ENCODE assay signal across 1 cellular context in the genomic region with DNA sequence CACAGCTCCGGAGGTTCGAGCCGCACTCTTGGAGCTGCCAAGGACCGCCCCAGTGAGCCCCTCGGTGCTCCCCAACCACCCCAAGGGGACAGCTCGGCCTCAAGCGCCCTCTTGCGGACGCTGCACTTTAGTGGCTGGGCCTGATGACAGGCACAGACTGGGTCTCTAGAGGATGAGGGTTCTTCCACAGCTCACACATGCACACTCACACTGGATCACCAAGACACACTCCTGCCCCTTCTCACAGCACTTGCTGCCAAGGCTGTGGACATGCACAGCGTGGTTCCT.
TF ChIP-seq lines count a peak whose summit lies in the region.

No MANE protein-coding gene starts in this region.

TF ChIP-seq in GM23338, 12 proteins besides CTCF, POLR2A, EP300 and RAD21 (continued from another document):
- TF ChIP-seq, protein P1, sequence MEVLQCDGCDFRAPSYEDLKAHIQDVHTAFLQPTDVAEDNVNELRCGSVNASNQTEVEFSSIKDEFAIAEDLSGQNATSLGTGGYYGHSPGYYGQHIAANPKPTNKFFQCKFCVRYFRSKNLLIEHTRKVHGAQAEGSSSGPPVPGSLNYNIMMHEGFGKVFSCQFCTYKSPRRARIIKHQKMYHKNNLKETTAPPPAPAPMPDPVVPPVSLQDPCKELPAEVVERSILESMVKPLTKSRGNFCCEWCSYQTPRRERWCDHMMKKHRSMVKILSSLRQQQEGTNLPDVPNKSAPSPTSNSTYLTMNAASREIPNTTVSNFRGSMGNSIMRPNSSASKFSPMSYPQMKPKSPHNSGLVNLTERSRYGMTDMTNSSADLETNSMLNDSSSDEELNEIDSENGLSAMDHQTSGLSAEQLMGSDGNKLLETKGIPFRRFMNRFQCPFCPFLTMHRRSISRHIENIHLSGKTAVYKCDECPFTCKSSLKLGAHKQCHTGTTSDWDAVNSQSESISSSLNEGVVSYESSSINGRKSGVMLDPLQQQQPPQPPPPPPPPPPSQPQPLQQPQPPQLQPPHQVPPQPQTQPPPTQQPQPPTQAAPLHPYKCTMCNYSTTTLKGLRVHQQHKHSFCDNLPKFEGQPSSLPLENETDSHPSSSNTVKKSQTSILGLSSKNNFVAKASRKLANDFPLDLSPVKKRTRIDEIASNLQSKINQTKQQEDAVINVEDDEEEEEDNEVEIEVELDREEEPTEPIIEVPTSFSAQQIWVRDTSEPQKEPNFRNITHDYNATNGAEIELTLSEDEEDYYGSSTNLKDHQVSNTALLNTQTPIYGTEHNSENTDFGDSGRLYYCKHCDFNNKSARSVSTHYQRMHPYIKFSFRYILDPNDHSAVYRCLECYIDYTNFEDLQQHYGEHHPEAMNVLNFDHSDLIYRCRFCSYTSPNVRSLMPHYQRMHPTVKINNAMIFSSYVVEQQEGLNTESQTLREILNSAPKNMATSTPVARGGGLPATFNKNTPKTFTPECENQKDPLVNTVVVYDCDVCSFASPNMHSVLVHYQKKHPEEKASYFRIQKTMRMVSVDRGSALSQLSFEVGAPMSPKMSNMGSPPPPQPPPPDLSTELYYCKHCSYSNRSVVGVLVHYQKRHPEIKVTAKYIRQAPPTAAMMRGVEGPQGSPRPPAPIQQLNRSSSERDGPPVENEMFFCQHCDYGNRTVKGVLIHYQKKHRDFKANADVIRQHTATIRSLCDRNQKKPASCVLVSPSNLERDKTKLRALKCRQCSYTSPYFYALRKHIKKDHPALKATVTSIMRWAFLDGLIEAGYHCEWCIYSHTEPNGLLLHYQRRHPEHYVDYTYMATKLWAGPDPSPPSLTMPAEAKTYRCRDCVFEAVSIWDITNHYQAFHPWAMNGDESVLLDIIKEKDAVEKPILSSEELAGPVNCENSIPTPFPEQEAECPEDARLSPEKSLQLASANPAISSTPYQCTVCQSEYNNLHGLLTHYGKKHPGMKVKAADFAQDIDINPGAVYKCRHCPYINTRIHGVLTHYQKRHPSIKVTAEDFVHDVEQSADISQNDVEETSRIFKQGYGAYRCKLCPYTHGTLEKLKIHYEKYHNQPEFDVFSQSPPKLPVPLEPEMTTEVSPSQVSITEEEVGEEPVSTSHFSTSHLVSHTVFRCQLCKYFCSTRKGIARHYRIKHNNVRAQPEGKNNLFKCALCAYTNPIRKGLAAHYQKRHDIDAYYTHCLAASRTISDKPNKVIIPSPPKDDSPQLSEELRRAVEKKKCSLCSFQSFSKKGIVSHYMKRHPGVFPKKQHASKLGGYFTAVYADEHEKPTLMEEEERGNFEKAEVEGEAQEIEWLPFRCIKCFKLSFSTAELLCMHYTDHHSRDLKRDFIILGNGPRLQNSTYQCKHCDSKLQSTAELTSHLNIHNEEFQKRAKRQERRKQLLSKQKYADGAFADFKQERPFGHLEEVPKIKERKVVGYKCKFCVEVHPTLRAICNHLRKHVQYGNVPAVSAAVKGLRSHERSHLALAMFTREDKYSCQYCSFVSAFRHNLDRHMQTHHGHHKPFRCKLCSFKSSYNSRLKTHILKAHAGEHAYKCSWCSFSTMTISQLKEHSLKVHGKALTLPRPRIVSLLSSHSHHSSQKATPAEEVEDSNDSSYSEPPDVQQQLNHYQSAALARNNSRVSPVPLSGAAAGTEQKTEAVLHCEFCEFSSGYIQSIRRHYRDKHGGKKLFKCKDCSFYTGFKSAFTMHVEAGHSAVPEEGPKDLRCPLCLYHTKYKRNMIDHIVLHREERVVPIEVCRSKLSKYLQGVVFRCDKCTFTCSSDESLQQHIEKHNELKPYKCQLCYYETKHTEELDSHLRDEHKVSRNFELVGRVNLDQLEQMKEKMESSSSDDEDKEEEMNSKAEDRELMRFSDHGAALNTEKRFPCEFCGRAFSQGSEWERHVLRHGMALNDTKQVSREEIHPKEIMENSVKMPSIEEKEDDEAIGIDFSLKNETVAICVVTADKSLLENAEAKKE (CRISPR knock-in tag; IDR thresholded peaks at IDR 0.05): no peak
TF ChIP-seq in GM23338: peak in this region for 0.
